ENCODE assay signal across 25 cellular contexts in the genomic region with DNA sequence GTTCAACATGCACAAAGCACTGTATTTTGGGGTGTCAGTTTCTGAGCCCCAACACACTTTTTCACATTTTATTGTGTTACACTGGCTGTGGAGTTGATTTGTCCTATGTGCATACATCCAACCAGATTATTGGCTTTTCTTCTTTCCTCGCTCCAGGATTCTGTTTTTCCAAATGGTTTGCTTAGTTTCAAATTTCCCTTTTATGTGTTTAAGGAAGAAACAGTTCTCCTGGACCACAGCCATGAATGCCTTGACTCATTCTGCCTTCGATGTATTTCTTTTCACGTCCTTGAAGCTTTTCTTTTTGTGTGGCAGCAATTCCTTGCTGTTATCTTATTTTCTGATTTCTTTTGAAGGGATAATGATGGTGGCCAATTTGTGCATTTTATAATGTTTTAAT. TPM values are rescaled to one million over a fixed set of nuclear protein-coding genes. Genes with fewer than 3 reads are reported as not detected.
DNase-seq lines count a peak whose midpoint lies in the region; ATAC-seq and TF ChIP-seq lines count a peak whose summit lies in the region.
"Had no signal": no experiment of that assay in that cellular context is flagged by ENCODE, and none has a peak within 500 bp of the region (broad histone marks: within the 10 kb centered on the region; RNA-seq: fewer than 3 reads in every experiment).

No MANE protein-coding gene starts in this region.

- no peak for TF ChIP-seq CTCF in VCaP (conservative IDR thresholded peaks at IDR 0.05)

- no peak overlapping the region for H3K27ac Mint-ChIP-seq in activated CD8-positive, alpha-beta T cell treated with anti-CD3 and anti-CD28 coated beads, Interleukin-2, amount 10 ng/mL, durations not matched to agents 7 days and 5 days
- H3K27ac Mint-ChIP-seq: activated naive CD8-positive, alpha-beta T cell treated with anti-CD3 and anti-CD28 coated beads for 36 hours; activated T-helper 17 cell treated with anti-CD3 and anti-CD28 coated beads, Interleukin-2, amount 50 U/mL, for 72 hours; CD8-positive, alpha-beta T cell; stimulated activated naive B cell treated with anti-CD40 and anti-IgM and Interleukin-4, amounts not matched to agents 10 μg/mL and 1 μg/mL and 100 μg/mL, for 72 hours; T-helper 2 cell treated with Interferon-gamma antibody and Interleukin-4, amounts not matched to agents 5 μg/mL and 100 μg/mL, for 36 hours had no signal

- CTCF ChIA-PET in activated CD8-positive, alpha-beta T cell treated with anti-CD3 and anti-CD28 coated beads, Interleukin-2, amount 10 ng/mL, durations not matched to agents 7 days and 5 days (lab: Charles Lee) = no interaction called here

- POLR2A ChIA-PET in activated CD8-positive, alpha-beta T cell treated with anti-CD3 and anti-CD28 coated beads, Interleukin-2, amount 10 ng/mL, durations not matched to agents 7 days and 5 days (lab: Charles Lee) = no interaction called here

- H3K27ac ChIP-seq in VCaP = peak overlapping the region; percentile 72
- H3K27ac ChIP-seq: gastroesophageal sphincter, RWPE1, tibial artery had no signal

- no peaks in the 10 kb centered on the region for H3K27me3 Mint-ChIP-seq in activated CD8-positive, alpha-beta T cell treated with anti-CD3 and anti-CD28 coated beads, Interleukin-2, amount 10 ng/mL, durations not matched to agents 7 days and 5 days (ENCODE audit: low read depth)
- H3K27me3 Mint-ChIP-seq: activated naive CD8-positive, alpha-beta T cell treated with anti-CD3 and anti-CD28 coated beads for 36 hours had no signal

- no peaks in the 10 kb centered on the region for H3K4me1 Mint-ChIP-seq in activated CD8-positive, alpha-beta T cell treated with anti-CD3 and anti-CD28 coated beads, Interleukin-2, amount 10 ng/mL, durations not matched to agents 7 days and 5 days (ENCODE audit: low read depth)
- H3K4me1 Mint-ChIP-seq: activated naive CD8-positive, alpha-beta T cell treated with anti-CD3 and anti-CD28 coated beads for 36 hours; activated T-helper 17 cell treated with anti-CD3 and anti-CD28 coated beads, Interleukin-2, amount 50 U/mL, for 72 hours; stimulated activated naive B cell treated with anti-CD40 and anti-IgM and Interleukin-4, amounts not matched to agents 10 μg/mL and 1 μg/mL and 100 μg/mL, for 72 hours had no signal

- ATAC-seq in activated CD8-positive, alpha-beta T cell treated with anti-CD3 and anti-CD28 coated beads, Interleukin-2, amount 10 ng/mL, durations not matched to agents 7 days and 5 days = no peak
- ATAC-seq: activated T-helper 17 cell treated with anti-CD3 and anti-CD28 coated beads, Interleukin-2, amount 50 U/mL, for 72 hours; CD8-positive, alpha-beta T cell; esophagus mucosa; gastroesophageal sphincter; SK-N-SH treated with all-trans-retinoic acid at 6 μM for 48 hours; stimulated activated naive B cell treated with anti-CD40 and anti-IgM and Interleukin-4, amounts not matched to agents 10 μg/mL and 1 μg/mL and 100 μg/mL, for 72 hours had no signal

- H3K36me3 Mint-ChIP-seq in activated CD8-positive, alpha-beta T cell treated with anti-CD3 and anti-CD28 coated beads, Interleukin-2, amount 10 ng/mL, durations not matched to agents 7 days and 5 days (ENCODE audit: low read depth) = no peaks in the 10 kb centered on the region
- H3K36me3 Mint-ChIP-seq: activated naive CD8-positive, alpha-beta T cell treated with anti-CD3 and anti-CD28 coated beads for 36 hours; CD8-positive, alpha-beta T cell; stimulated activated naive B cell treated with anti-CD40 and anti-IgM and Interleukin-4, amounts not matched to agents 10 μg/mL and 1 μg/mL and 100 μg/mL, for 72 hours had no signal

- H3K9me3 Mint-ChIP-seq in activated CD8-positive, alpha-beta T cell treated with anti-CD3 and anti-CD28 coated beads, Interleukin-2, amount 10 ng/mL, durations not matched to agents 7 days and 5 days (ENCODE audit: insufficient read depth) = no peaks in the 10 kb centered on the region
- H3K9me3 Mint-ChIP-seq: activated naive CD8-positive, alpha-beta T cell treated with anti-CD3 and anti-CD28 coated beads for 36 hours; CD8-positive, alpha-beta T cell; T-helper 2 cell treated with Interferon-gamma antibody and Interleukin-4, amounts not matched to agents 5 μg/mL and 100 μg/mL, for 36 hours had no signal

- no peak overlapping the region for H3K4me3 Mint-ChIP-seq in activated CD8-positive, alpha-beta T cell treated with anti-CD3 and anti-CD28 coated beads, Interleukin-2, amount 10 ng/mL, durations not matched to agents 7 days and 5 days
- H3K4me3 Mint-ChIP-seq: activated naive CD8-positive, alpha-beta T cell treated with anti-CD3 and anti-CD28 coated beads for 36 hours; activated T-helper 17 cell treated with anti-CD3 and anti-CD28 coated beads, Interleukin-2, amount 50 U/mL, for 72 hours; CD8-positive, alpha-beta T cell; stimulated activated naive B cell treated with anti-CD40 and anti-IgM and Interleukin-4, amounts not matched to agents 10 μg/mL and 1 μg/mL and 100 μg/mL, for 72 hours; T-helper 2 cell treated with Interferon-gamma antibody and Interleukin-4, amounts not matched to agents 5 μg/mL and 100 μg/mL, for 36 hours had no signal

- DNase-seq in DMS79 (lab: John Stamatoyannopoulos, UW) (peak; percentile 27), M059J (ENCODE audit: low read depth) (peak; percentile 33), middle frontal gyrus (ENCODE audit: extremely low spot score, low spot score) (peak; percentile 21), DMS153 treated with DMSO at 0.1 percent for 48 hours (lab: John Stamatoyannopoulos, UW; ENCODE audit: unreplicated experiment) (no peak), NCI-H1930 (lab: John Stamatoyannopoulos, UW) (no peak)
- DNase-seq in activated CD8-positive, alpha-beta T cell treated with anti-CD3 and anti-CD28 coated beads, Interleukin-2, amount 10 ng/mL, durations not matched to agents 7 days and 5 days = no peak
- DNase-seq: activated CD4-positive, alpha-beta T cell treated with anti-CD3 and anti-CD28 coated beads, Interleukin-2, amount 50 U/mL, for 1 hour; activated naive CD8-positive, alpha-beta T cell treated with anti-CD3 and anti-CD28 coated beads for 36 hours; CD8-positive, alpha-beta T cell; DND-41; effector CD8-positive, alpha-beta T cell; NCI-H1105; NCI-H446 treated with DMSO at 0.1 percent for 48 hours; stimulated activated CD4-positive, alpha-beta T cell treated with anti-CD3 and anti-CD28 coated beads, Interleukin-2, amount 100 ng/mL, for 48 hours; stimulated activated naive B cell treated with anti-CD40 and anti-IgM and Interleukin-4, amounts not matched to agents 10 μg/mL and 1 μg/mL and 100 μg/mL, for 72 hours; tibial artery had no signal

RNA-seq across cellular contexts. Expression of a gene that starts 53.8 kb away (rescaled TPM):
- 0.91 TPM in 2 replicates for total RNA-seq in M059J (2014; rRNA removed; shearing (Covaris generic))
- not detected for total RNA-seq in activated CD8-positive, alpha-beta T cell treated with anti-CD3 and anti-CD28 coated beads, Interleukin-2, amount 10 ng/mL, durations not matched to agents 7 days and 5 days
- total RNA-seq: activated naive CD8-positive, alpha-beta T cell treated with anti-CD3 and anti-CD28 coated beads for 36 hours; activated T-helper 17 cell treated with anti-CD3 and anti-CD28 coated beads, Interleukin-2, amount 50 U/mL, for 72 hours; CD8-positive, alpha-beta T cell; chondrocyte; lung microvascular endothelial cell had no signal

Comparison
In these comparisons a context has a peak if more than half of its experiments do, and no peak if none do; other contexts are left out.
1. DNase-seq: peak in DMS79 (single experiment), M059J (single experiment) and middle frontal gyrus (single experiment); none in DMS153 treated with DMSO at 0.1 percent for 48 hours (single experiment), activated CD8-positive, alpha-beta T cell treated with anti-CD3 and anti-CD28 coated beads, Interleukin-2, amount 10 ng/mL, durations not matched to agents 7 days and 5 days (single experiment) and NCI-H1930 (0 of 2).